ENCODE assay signal across 8 cellular contexts in the genomic region with DNA sequence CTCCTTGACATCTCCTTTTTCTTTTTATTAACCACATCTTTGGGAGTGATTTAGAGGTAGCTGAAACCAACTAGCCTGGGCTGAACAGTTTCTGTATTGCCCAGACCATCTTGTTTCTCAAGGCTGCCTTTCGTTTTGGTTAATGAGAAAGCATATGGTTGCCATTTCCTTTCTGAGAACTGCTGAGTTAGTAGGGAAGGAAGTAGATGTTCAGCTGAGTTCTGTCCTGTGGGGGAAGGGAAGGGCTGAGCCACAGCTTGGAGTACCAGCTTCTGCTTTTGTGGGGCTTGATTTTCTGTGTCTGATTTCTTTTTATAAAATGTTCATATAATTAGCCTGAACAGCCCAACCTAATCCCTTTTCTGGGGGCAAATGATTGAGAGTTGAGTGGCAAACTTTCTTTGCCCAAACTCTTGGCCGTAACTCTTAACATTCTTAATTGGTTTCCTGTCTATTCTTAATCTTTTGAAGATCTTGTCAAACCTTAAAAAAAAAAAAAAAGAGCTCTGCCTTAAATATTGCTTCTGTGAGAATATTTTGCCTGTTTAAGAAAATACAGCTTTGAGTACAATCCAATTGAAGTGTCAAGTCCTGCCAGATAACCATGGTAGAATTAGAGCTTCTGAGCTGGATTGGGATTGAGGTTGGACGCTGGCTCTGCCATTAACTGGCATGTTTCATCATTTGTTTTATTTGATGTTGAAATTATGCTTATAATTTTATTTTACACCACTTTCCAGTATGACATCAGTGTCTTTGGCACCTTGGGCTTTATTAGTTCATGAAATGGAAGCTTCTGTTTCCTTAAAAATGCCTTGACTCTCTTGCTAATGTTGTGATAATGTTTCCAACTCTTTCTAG. TPM values are rescaled to one million over a fixed set of nuclear protein-coding genes. Genes with fewer than 3 reads are reported as not detected.
DNase-seq lines count a peak whose midpoint lies in the region; ATAC-seq, FAIRE-seq and TF ChIP-seq lines count a peak whose summit lies in the region.

No MANE protein-coding gene starts in this region.

- H4K20me1 ChIP-seq in BLaER1 (no peaks in the 10 kb centered on the region), H1 (replicated peaks in 1 of 2; ENCODE audit: control insufficient read depth in 1 of 2, insufficient read depth in 2 of 2, low read length in 2 of 2) (no peaks in the 10 kb centered on the region)

- H2BK20ac ChIP-seq in H1 (ENCODE audit: low read length): no peak overlapping the region

- H3K4me3 ChIP-seq in BLaER1: no peak overlapping the region
- no peak overlapping the region for H3K4me3 ChIP-seq in H1 (ENCODE audit: extremely low read depth in 1 of 4, insufficient read depth in 2 of 4, low read depth in 3 of 4, low read length in 4 of 4)

- peak; percentile 62 for ATAC-seq in GM19455 (IDR thresholded peaks at IDR 0.05; ENCODE audit: unreplicated experiment)
- ATAC-seq in HG03469 (IDR thresholded peaks at IDR 0.05; ENCODE audit: unreplicated experiment): peak; percentile 62

- WGBS in H1 (ENCODE audit: extremely low coverage in 1 of 2, insufficient coverage in 1 of 2, insufficient read length in 1 of 2, insufficient replicate concordance in 2 of 2, low coverage in 1 of 2, low lambda C conversion rate in 2 of 2, missing lambda C conversion rate in 1 of 2), 2 experiments: 83% methylated on average over 3 of the region's 3 CpGs; no CpG with 5 or more reads in 1 of the 2 experiments

- H3K9me3 ChIP-seq in BLaER1 (peaks cover 13% of the 10 kb centered on the region), H1 (ENCODE audit: insufficient read depth in 2 of 2, low read depth in 1 of 2, low read length in 1 of 2) (no peaks in the 10 kb centered on the region)

- H3K27ac Mint-ChIP-seq in progenitor cell of endocrine pancreas: peak overlapping the region; percentile 4

- no peak overlapping the region for H3K14ac ChIP-seq in H1 (ENCODE audit: insufficient read length)

- peak overlapping the region; percentile 81 for H3K27ac ChIP-seq in BLaER1
- H3K27ac ChIP-seq in H1 (ENCODE audit: low read depth, low read length): no peak overlapping the region

- no peak overlapping the region for H2BK5ac ChIP-seq in H1 (ENCODE audit: low read depth, low read length)

- peaks cover 4% of the 10 kb centered on the region for H3K4me1 Mint-ChIP-seq in progenitor cell of endocrine pancreas (ENCODE audit: low read depth)

- no peak overlapping the region for H3K4ac ChIP-seq in H1 (replicated peaks; ENCODE audit: insufficient read length, low read depth, low read length)

- no peak for TF ChIP-seq EP300 in H1 (IDR thresholded peaks at IDR 0.05; ENCODE audit: borderline replicate concordance in 1 of 2, low read depth in 2 of 2, low read length in 2 of 2)

- H3K56ac ChIP-seq in H1 (replicated peaks; ENCODE audit: insufficient read length, low read depth, low read length): no peak overlapping the region

- H2BK15ac ChIP-seq in H1 (ENCODE audit: low read length): no peak overlapping the region

- peaks cover 9% of the 10 kb centered on the region; the same call in 1 of the 2 replicates for H3K23me2 ChIP-seq in H1 (ENCODE audit: low read depth, low read length)

- H3K9me3 Mint-ChIP-seq in progenitor cell of endocrine pancreas (ENCODE audit: low read depth): no peaks in the 10 kb centered on the region

- H2AK5ac ChIP-seq in H1 (ENCODE audit: low read depth, low read length): no peak overlapping the region

- CTCF ChIA-PET in H1 (lab: Charles Lee; ENCODE audit: partially characterized antibody): interaction anchor here (0.6 to 1.5 kb wide), 5 partner anchors 10 to 353 kb away, joined by 3 to 4 read pairs (median 3); no protein-coding TSS in a partner anchor

- no peak overlapping the region for H3K4me3 Mint-ChIP-seq in progenitor cell of endocrine pancreas (ENCODE audit: low read depth)

- DNase-seq in activated CD4-positive, alpha-beta T cell treated with anti-CD3 and anti-CD28 coated beads for 1 hour: peak; percentile 36
- no peak for DNase-seq in H1 (ENCODE audit: low read depth in 1 of 2, low spot score in 2 of 2)
- no peak for DNase-seq in progenitor cell of endocrine pancreas (ENCODE audit: low spot score, unreplicated experiment)
- DNase-seq in HuH-7 (ENCODE audit: low spot score): no peak
- DNase-seq in dedifferentiated amniotic fluid mesenchymal stem cell (ENCODE audit: extremely low spot score): no peak

- 0 out of 2 replicates have a peak overlapping the region, but pooled peaks have one; percentile 26 for H2AFZ ChIP-seq in H1 (ENCODE audit: low read length)

- H3K4me1 ChIP-seq in BLaER1: peaks cover 32% of the 10 kb centered on the region
- no peaks in the 10 kb centered on the region for H3K4me1 ChIP-seq in H1 (replicated peaks in 1 of 4; ENCODE audit: control insufficient read depth in 3 of 4, insufficient read depth in 4 of 4, low read length in 3 of 4)

- no peaks in the 10 kb centered on the region for H3K36me3 Mint-ChIP-seq in progenitor cell of endocrine pancreas (ENCODE audit: insufficient read depth)

- H4K8ac ChIP-seq in H1 (ENCODE audit: extremely low read depth, insufficient read depth, low read length): no peak overlapping the region

- no peaks in the 10 kb centered on the region for H3K79me2 ChIP-seq in H1 (ENCODE audit: control insufficient read depth in 1 of 2, insufficient read depth in 2 of 2, low read length in 2 of 2)

- no peak for FAIRE-seq in H1 (lab: Jason Lieb, UNC)

- TF ChIP-seq RAD21 in H1 (IDR thresholded peaks at IDR 0.05 in 1 of 2, conservative IDR thresholded peaks at IDR 0.05 in 1 of 2; ENCODE audit: low read depth in 2 of 2, low read length in 2 of 2): no peak

- H3K36me3 ChIP-seq in BLaER1: no peaks in the 10 kb centered on the region
- H3K36me3 ChIP-seq in H1 (ENCODE audit: control insufficient read depth in 2 of 4, insufficient read depth in 4 of 4, low read length in 3 of 4): no peaks in the 10 kb centered on the region

- H3K9ac ChIP-seq in BLaER1 (peak overlapping the region; percentile 9; the same call in 1 of the 2 replicates), H1 (replicated peaks in 1 of 4; ENCODE audit: extremely low read depth in 1 of 4, low read depth in 3 of 4, low read length in 3 of 4) (no peak overlapping the region)

- TF ChIP-seq CTCF in H1 (IDR thresholded peaks at IDR 0.05; ENCODE audit: control extremely low read depth in 1 of 3, insufficient read depth in 1 of 3, low read depth in 1 of 3, low read length in 3 of 3) (no peak), progenitor cell of endocrine pancreas (IDR thresholded peaks at IDR 0.05; ENCODE audit: unreplicated experiment) (no peak)

- no peak overlapping the region for H4K91ac ChIP-seq in H1 (replicated peaks; ENCODE audit: insufficient read length, low read length)

- H3K79me1 ChIP-seq in H1 (ENCODE audit: low read depth, low read length): no peaks in the 10 kb centered on the region

- H3K4me2 ChIP-seq in BLaER1 (peak overlapping the region; percentile 81), H1 (ENCODE audit: insufficient read depth in 1 of 2, low read depth in 2 of 2, low read length in 2 of 2) (no peak overlapping the region)

- TF ChIP-seq POLR2A in H1 (IDR thresholded peaks at IDR 0.05; ENCODE audit: control extremely low read depth in 1 of 2, low read depth in 2 of 2, low read length in 2 of 2): no peak

- no peak overlapping the region for H2BK120ac ChIP-seq in H1 (replicated peaks; ENCODE audit: low read depth, low read length)

- no peak overlapping the region for H3K23ac ChIP-seq in H1 (ENCODE audit: insufficient read length)

- H3K18ac ChIP-seq in H1 (ENCODE audit: extremely low read depth, low read length): no peak overlapping the region

- no peak overlapping the region for H4K5ac ChIP-seq in H1 (ENCODE audit: insufficient read length, low read depth, low read length)

- peaks cover 13% of the 10 kb centered on the region for H3K27me3 Mint-ChIP-seq in progenitor cell of endocrine pancreas

- POLR2A ChIA-PET in H1 (lab: Charles Lee; ENCODE audit: partially characterized antibody): interaction anchor here (0.9 kb wide), 1 partner anchor 20 kb away, joined by 4 read pairs; no protein-coding TSS in a partner anchor

- no peak overlapping the region for H2BK12ac ChIP-seq in H1 (ENCODE audit: low read depth, low read length)

- H3K27me3 ChIP-seq in BLaER1 (no peaks in the 10 kb centered on the region), H1 (replicated peaks in 1 of 4; ENCODE audit: control insufficient read depth in 3 of 4, extremely low read depth in 1 of 4, insufficient read depth in 3 of 4, low read length in 3 of 4) (peaks cover 0 to 4% (median under 1%) of the 10 kb centered on the region in 4 experiments; a peak in 4 of 7 replicates)

RNA-seq across cellular contexts. Expression of a gene that starts 1.9 kb away (rescaled TPM):
- 4.8 and 5.0 TPM in 2 replicates for total RNA-seq in H1 (2021; fragmentation: NEBNext Ultra II Directional; extraction: Animal tissue kit (Norgen Biotek cat#: 25700))
- polyA plus RNA-seq in H1 (2011; rRNA removed): 0.58 and 0.63 TPM in 2 replicates
- 0.81 TPM for polyA plus RNA-seq in H1 (2011; cell fraction: cytosol; rRNA removed)
- 3.3 TPM for polyA plus RNA-seq in H1 (2011; cell fraction: nucleus; rRNA removed)
- polyA plus RNA-seq in H1 (2012, experiment 1 of 2): 0.89 to 2.0 TPM (median 1.5 TPM) in 4 replicates
- 0.30 TPM for polyA plus RNA-seq in H1 (2012, experiment 2 of 2)
- polyA plus RNA-seq in H1 (2013, experiment 1 of 2): 3.0 TPM
- polyA plus RNA-seq in H1 (2013, experiment 2 of 2): 2.8 TPM
- polyA minus RNA-seq in H1 (2011; rRNA and poly(A)+ RNA removed): 1.9 and 3.0 TPM in 2 replicates
- polyA minus RNA-seq in H1 (2011; cell fraction: cytosol; rRNA and poly(A)+ RNA removed): 2.7 TPM
- 11.5 TPM for polyA minus RNA-seq in H1 (2011; cell fraction: nucleus; rRNA and poly(A)+ RNA removed)
- 6.4 TPM in 2 replicates for total RNA-seq in progenitor cell of endocrine pancreas
